ENCODE assay signal across 12 cellular contexts in genomic region chr10:79422178-79422892, GRCh38. TPM values are rescaled to one million over a fixed set of nuclear protein-coding genes. Genes with fewer than 3 reads are reported as not detected.
DNase-seq lines count a peak whose midpoint lies in the region; ATAC-seq and TF ChIP-seq lines count a peak whose summit lies in the region.
"Had no signal": no experiment of that assay in that cellular context is flagged by ENCODE, and none has a peak within 500 bp of the region (broad histone marks: within the 10 kb centered on the region; RNA-seq: fewer than 3 reads in every experiment).

No MANE protein-coding gene starts in this region.

- H3K9me3 ChIP-seq in SJSA1 (replicated peaks) (no peaks in the 10 kb centered on the region), osteoblast (ENCODE audit: low read depth, low read length) (no peaks in the 10 kb centered on the region)

- H3K4me3 ChIP-seq in ACC112 (ENCODE audit: low read depth, low read length), result 0 out of 2 replicates have a peak overlapping the region, but pooled peaks have one; percentile 7
- H3K4me3 ChIP-seq in SJSA1, result no peak overlapping the region
- H3K4me3 ChIP-seq in osteoblast (ENCODE audit: insufficient read depth, low read length), result peak overlapping the region; percentile 7

- H3K36me3 ChIP-seq in ACC112 (ENCODE audit: insufficient read depth, low read length) (peaks cover 15% of the 10 kb centered on the region; the same call in 1 of the 2 replicates), SJSA1 (peaks cover 33% of the 10 kb centered on the region), osteoblast (ENCODE audit: insufficient read depth, low read length) (peaks cover 39% of the 10 kb centered on the region)

- no peak overlapping the region for H3K4me3 Mint-ChIP-seq in activated T-cell treated with anti-CD3 and anti-CD28 coated beads, Interleukin-2, amount 50 U/mL, for 4 hours

- H3K79me2 ChIP-seq in ACC112 (ENCODE audit: control insufficient read depth, insufficient read depth, low read length, unreplicated experiment) (peaks cover 4% of the 10 kb centered on the region), osteoblast (ENCODE audit: insufficient read depth, low read length) (peaks cover 39% of the 10 kb centered on the region)

- H3K9me3 Mint-ChIP-seq in activated T-cell treated with anti-CD3 and anti-CD28 coated beads, Interleukin-2, amount 50 U/mL, for 4 hours, result no peaks in the 10 kb centered on the region

- H3K27me3 ChIP-seq in ACC112 (ENCODE audit: insufficient read depth, low read length), result no peaks in the 10 kb centered on the region
- H3K27me3 ChIP-seq in SJSA1 (replicated peaks), result no peaks in the 10 kb centered on the region
- H3K27me3 ChIP-seq in osteoblast (ENCODE audit: insufficient read depth, low read length), result no peaks in the 10 kb centered on the region

- DNase-seq in SJSA1 (ENCODE audit: low read depth in 1 of 2, low spot score in 2 of 2) (peak; percentile 88 to 90), fibroblast of gingiva (ENCODE audit: low read depth) (peak; percentile 94), osteoblast (ENCODE audit: insufficient read length, low spot score, missing footprints) (peak; percentile 99), iPS-NIHi11 (ENCODE audit: low spot score) (no peak), HK-2 (ENCODE audit: unreplicated experiment) (no peak)
- no peak for DNase-seq in activated T-cell treated with anti-CD3 and anti-CD28 coated beads, Interleukin-2, amount 50 U/mL, for 4 hours
- no peak for DNase-seq in effector CD4-positive, alpha-beta T cell
- DNase-seq: left colon, NCI-H82 had no signal

- H4K20me1 ChIP-seq in osteoblast (ENCODE audit: insufficient read depth, low read length), result peaks cover 25% of the 10 kb centered on the region

- no peak for TF ChIP-seq CTCF in osteoblast (IDR thresholded peaks at IDR 0.05; ENCODE audit: extremely low read depth, low read depth, low read length)

- no peaks in the 10 kb centered on the region for H3K36me3 Mint-ChIP-seq in activated T-cell treated with anti-CD3 and anti-CD28 coated beads, Interleukin-2, amount 50 U/mL, for 4 hours (ENCODE audit: insufficient read depth)

- H3K27me3 Mint-ChIP-seq in activated T-cell treated with anti-CD3 and anti-CD28 coated beads, Interleukin-2, amount 50 U/mL, for 4 hours (ENCODE audit: low read depth), result no peaks in the 10 kb centered on the region

- peak overlapping the region; percentile 57 for H3K4me2 ChIP-seq in osteoblast (ENCODE audit: insufficient read depth, low read length)

- peaks cover 29% of the 10 kb centered on the region for H3K4me1 ChIP-seq in ACC112 (ENCODE audit: control insufficient read depth, insufficient read depth, low read length, unreplicated experiment)
- peaks cover 40% of the 10 kb centered on the region for H3K4me1 ChIP-seq in SJSA1 (replicated peaks)
- H3K4me1 ChIP-seq in osteoblast (ENCODE audit: insufficient read depth, low read length), result peaks cover 34% of the 10 kb centered on the region

- no peak for ATAC-seq in activated T-cell treated with anti-CD3 and anti-CD28 coated beads, Interleukin-2, amount 50 U/mL, for 4 hours
- ATAC-seq: HCT116, left colon had no signal

- H3K4me1 Mint-ChIP-seq in activated T-cell treated with anti-CD3 and anti-CD28 coated beads, Interleukin-2, amount 50 U/mL, for 4 hours (ENCODE audit: low read depth), result no peaks in the 10 kb centered on the region

- peak overlapping the region; percentile 51 for H3K27ac ChIP-seq in ACC112 (ENCODE audit: low read depth, low read length)
- H3K27ac ChIP-seq in SJSA1, result peak overlapping the region; percentile 50
- H3K27ac ChIP-seq in osteoblast (ENCODE audit: low read depth, low read length), result peak overlapping the region; percentile 80
- H3K27ac ChIP-seq: C4-2B had no signal

- no peak overlapping the region for H2AFZ ChIP-seq in ACC112 (ENCODE audit: low read length, unreplicated experiment)
- H2AFZ ChIP-seq in osteoblast (ENCODE audit: low read length), result no peak overlapping the region

RNA-seq across cellular contexts. Expression of gene ZCCHC24, which starts 23.1 kb away (rescaled TPM):
- total RNA-seq in SJSA1 (2014; rRNA removed; shearing (Covaris generic)), result 9.2 and 10.4 TPM in 2 replicates
- 48.5 and 69.5 TPM in 2 replicates for total RNA-seq in osteoblast
- total RNA-seq in activated T-cell treated with anti-CD3 and anti-CD28 coated beads, Interleukin-2, amount 50 U/mL, for 4 hours, result under 1 TPM; 0.26 to 0.92 (median 0.63) TPM

Comparison
In these comparisons a context has a peak if more than half of its experiments do, and no peak if none do; other contexts are left out.
1. DNase-seq: peak in SJSA1 (2 of 2), fibroblast of gingiva (single experiment) and osteoblast (single experiment); none in activated T-cell treated with anti-CD3 and anti-CD28 coated beads, Interleukin-2, amount 50 U/mL, for 4 hours (single experiment), iPS-NIHi11 (single experiment), effector CD4-positive, alpha-beta T cell (single experiment) and HK-2 (single experiment).
2. Peak in every context shown above with its lines, with median percentiles within 50 percentile points of each other: H3K27ac ChIP-seq.